11 cellular contexts compared by ENCODE assay signal in genomic region chr7:151550601-151551286, GRCh38. TPM values are rescaled to one million over a fixed set of nuclear protein-coding genes. Genes with fewer than 3 reads are reported as not detected.
DNase-seq lines count a peak whose midpoint lies in the region; ATAC-seq, FAIRE-seq and TF ChIP-seq lines count a peak whose summit lies in the region.
"Had no signal": no experiment of that assay in that cellular context is flagged by ENCODE, and none has a peak within 500 bp of the region (broad histone marks: within the 10 kb centered on the region; RNA-seq: fewer than 3 reads in every experiment).

No MANE protein-coding gene starts in this region.

- DNase-seq in GM18507 (ENCODE audit: extremely low spot score, insufficient read length, low read depth) (peak; percentile 25), PC-3 (peak; percentile 59), fibroblast of mammary gland (ENCODE audit: low read depth) (peak; percentile 65), retinal pigment epithelial cell (ENCODE audit: low read depth) (peak; percentile 79), NCI-H146 treated with DMSO at 0.1 percent for 48 hours (lab: John Stamatoyannopoulos, UW; ENCODE audit: unreplicated experiment) (no peak), MG63 (no peak), HuH-7.5 (ENCODE audit: low spot score) (no peak)
- DNase-seq: activated T-cell treated with anti-CD3 and anti-CD28 coated beads, Interleukin-2, amount 50 U/mL, for 72 hours; NCI-H187 treated with DMSO at 0.1 percent for 48 hours; T-helper 17 cell had no signal

- peaks cover 21% of the 10 kb centered on the region for H3K4me1 ChIP-seq in PC-3 (ENCODE audit: insufficient read depth, low read length)

- intact Hi-C loops in PC-3 (cut with micrococcal nuclease): no loop called here

- no peaks in the 10 kb centered on the region for H3K79me2 ChIP-seq in PC-3 (ENCODE audit: low read length)

- H3K9ac ChIP-seq in PC-3 (ENCODE audit: low read length): no peak overlapping the region

- no TSS peak for BruUV-seq in PC-3 (replicated peaks; lab: Mats Ljungman, UMichigan)

- H3K36me3 ChIP-seq in PC-3 (ENCODE audit: low read depth, low read length) (no peaks in the 10 kb centered on the region), MG63 (no peaks in the 10 kb centered on the region)
- H3K36me3 ChIP-seq: thoracic aorta had no signal

- H2AFZ ChIP-seq in PC-3 (ENCODE audit: low read length): no peak overlapping the region

- CTCF ChIA-PET in PC-3 (lab: Charles Lee): no interaction called here

- H3K4me3 ChIP-seq in PC-3 (ENCODE audit: low read length) (no peak overlapping the region), fibroblast of mammary gland (ENCODE audit: control insufficient read depth, low read depth, low read length) (no peak overlapping the region), retinal pigment epithelial cell (ENCODE audit: low read length) (no peak overlapping the region), MG63 (no peak overlapping the region)
- H3K4me3 ChIP-seq: thoracic aorta had no signal

- H3K9me2 ChIP-seq in PC-3 (replicated peaks; ENCODE audit: low read length): no peaks in the 10 kb centered on the region

- H3F3A ChIP-seq in PC-3 (ENCODE audit: low read length, unreplicated experiment): no peaks in the 10 kb centered on the region

- TF ChIP-seq CTCF in PC-3 (conservative IDR thresholded peaks at IDR 0.05; ENCODE audit: low read depth, low read length) (no peak), fibroblast of mammary gland (conservative IDR thresholded peaks at IDR 0.05; ENCODE audit: control insufficient read depth, insufficient read depth, low read depth, low read length) (no peak), retinal pigment epithelial cell (conservative IDR thresholded peaks at IDR 0.05; ENCODE audit: low read depth, low read length) (no peak)

- H3K27ac ChIP-seq in PC-3 (ENCODE audit: low read length): no peak overlapping the region
- H3K27ac ChIP-seq: thoracic aorta had no signal

- ATAC-seq in PC-3: no peak
- ATAC-seq: activated T-cell treated with anti-CD3 and anti-CD28 coated beads, Interleukin-2, amount 50 U/mL, for 72 hours; T-helper 17 cell had no signal

- POLR2A ChIA-PET in PC-3 (lab: Charles Lee; ENCODE audit: unreplicated experiment): interaction anchor here (1.2 kb wide), 1 partner anchor 31 kb away, joined by 4 read pairs; no protein-coding TSS in a partner anchor

- H3K4me2 ChIP-seq in PC-3 (ENCODE audit: low read length): no peak overlapping the region

- no peaks in the 10 kb centered on the region for H4K20me1 ChIP-seq in PC-3 (ENCODE audit: low read length)

- H3K27me3 ChIP-seq in PC-3 (ENCODE audit: low read length): no peaks in the 10 kb centered on the region
- H3K27me3 ChIP-seq in MG63: no peaks in the 10 kb centered on the region

- no peak for FAIRE-seq in GM18507 (lab: Jason Lieb, UNC)

- no peaks in the 10 kb centered on the region for H3K9me3 ChIP-seq in PC-3 (ENCODE audit: low read length)
- no peaks in the 10 kb centered on the region for H3K9me3 ChIP-seq in MG63
- H3K9me3 ChIP-seq: thoracic aorta had no signal

RNA-seq across cellular contexts. Expression of gene RHEB, which starts 31.0 kb away (rescaled TPM):
- total RNA-seq in PC-3 (2014; rRNA removed): 87.0 and 99.3 TPM in 2 replicates
- total RNA-seq in MG63 (2014; rRNA removed; shearing (Covaris generic); ENCODE audit: low replicate concordance): 84.5 and 139 TPM in 2 replicates

Comparison
In these comparisons a context has a peak if more than half of its experiments do, and no peak if none do; other contexts are left out.
1. DNase-seq: peak in GM18507 (single experiment), PC-3 (single experiment), fibroblast of mammary gland (single experiment) and retinal pigment epithelial cell (single experiment); none in NCI-H146 treated with DMSO at 0.1 percent for 48 hours (single experiment), MG63 (single experiment) and HuH-7.5 (single experiment).